Comparison of ENCODE assay signal across 1 cellular context in the genomic region with DNA sequence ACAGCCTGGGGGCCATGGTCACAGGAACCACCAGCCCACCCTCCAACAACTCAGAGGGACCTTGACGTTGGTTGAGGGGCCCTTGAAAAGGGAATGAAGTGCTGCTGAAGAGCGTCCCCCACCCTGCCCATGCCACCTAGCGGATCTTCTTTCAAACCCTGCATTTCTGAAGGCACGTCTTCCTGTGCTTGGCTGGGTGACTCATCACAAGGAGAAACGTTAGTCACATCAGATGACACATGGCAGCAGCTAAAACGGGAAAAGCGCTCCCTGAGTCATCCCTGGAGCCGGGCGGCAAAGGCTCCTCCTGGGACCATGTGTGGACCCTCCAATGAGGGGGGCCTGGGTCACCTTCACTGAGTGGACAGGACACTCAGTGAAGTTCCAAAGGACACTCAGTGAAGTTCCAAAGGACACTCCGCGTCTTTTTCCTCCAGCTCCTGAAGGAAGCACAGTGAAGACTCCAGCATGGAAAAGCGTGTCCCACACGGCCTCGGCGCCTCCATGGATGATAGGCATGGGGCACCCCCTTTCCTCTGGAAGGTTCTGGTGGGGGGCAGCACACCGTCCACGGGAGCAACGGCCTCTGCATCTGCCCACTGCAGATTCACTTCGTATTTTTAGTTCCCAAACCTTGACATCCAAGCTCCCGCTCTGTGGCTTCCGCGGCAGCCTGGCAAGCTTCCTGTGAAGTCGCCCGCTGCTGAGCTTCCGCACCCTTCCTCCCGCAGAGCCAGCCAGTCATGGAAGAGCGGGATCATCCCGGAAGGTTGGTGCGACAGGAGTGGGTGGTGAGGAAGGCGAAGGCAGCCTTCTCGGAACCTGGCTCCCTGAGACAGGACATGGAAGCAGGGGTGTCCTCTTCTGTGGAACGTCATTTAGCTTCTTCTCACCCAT.
TF ChIP-seq lines count a peak whose summit lies in the region.

No MANE protein-coding gene starts in this region.

TF ChIP-seq in H1, 55 proteins besides CTCF, POLR2A, EP300 and RAD21:
- no peak for TF ChIP-seq FOSL1 (IDR thresholded peaks at IDR 0.05; ENCODE audit: insufficient read depth, low read depth, low read length)
- TF ChIP-seq MAX (IDR thresholded peaks at IDR 0.05) = no peak
- TF ChIP-seq CREB1 (IDR thresholded peaks at IDR 0.05) = no peak
- TF ChIP-seq, protein P1, sequence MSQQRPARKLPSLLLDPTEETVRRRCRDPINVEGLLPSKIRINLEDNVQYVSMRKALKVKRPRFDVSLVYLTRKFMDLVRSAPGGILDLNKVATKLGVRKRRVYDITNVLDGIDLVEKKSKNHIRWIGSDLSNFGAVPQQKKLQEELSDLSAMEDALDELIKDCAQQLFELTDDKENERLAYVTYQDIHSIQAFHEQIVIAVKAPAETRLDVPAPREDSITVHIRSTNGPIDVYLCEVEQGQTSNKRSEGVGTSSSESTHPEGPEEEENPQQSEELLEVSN (IDR thresholded peaks at IDR 0.05) = no peak
- no peak for TF ChIP-seq POLR2AphosphoS5 (IDR thresholded peaks at IDR 0.05; ENCODE audit: low read depth, low read length)
- no peak for TF ChIP-seq NANOG (IDR thresholded peaks at IDR 0.05; ENCODE audit: insufficient read depth, low read depth, low read length, poor library complexity, severe bottlenecking)
- TF ChIP-seq MAFK (IDR thresholded peaks at IDR 0.05; ENCODE audit: low read depth, low read length) = no peak
- no peak for TF ChIP-seq RNF2 (IDR thresholded peaks at IDR 0.05; ENCODE audit: borderline replicate concordance, low read depth, low read length, missing control alignments, poor library complexity, severe bottlenecking)
- TF ChIP-seq CHD2 (IDR thresholded peaks at IDR 0.05; ENCODE audit: low read length) = no peak
- no peak for TF ChIP-seq BCL11A (IDR thresholded peaks at IDR 0.05; ENCODE audit: low read depth in 2 of 2, low read length in 2 of 2)
- TF ChIP-seq HDAC2 (IDR thresholded peaks at IDR 0.05; ENCODE audit: borderline replicate concordance in 1 of 2, low read depth in 2 of 2, low read length in 2 of 2) = no peak
- no peak for TF ChIP-seq CHD7 (IDR thresholded peaks at IDR 0.05; ENCODE audit: insufficient replicate concordance, low read length)
- TF ChIP-seq CHD1 (IDR thresholded peaks at IDR 0.05; ENCODE audit: low read depth, low read length) = no peak
- no peak for TF ChIP-seq TCF12 (IDR thresholded peaks at IDR 0.05; ENCODE audit: low read depth, low read length)
- TF ChIP-seq KDM4A (IDR thresholded peaks at IDR 0.05; ENCODE audit: low read depth, low read length, severe bottlenecking) = no peak
- TF ChIP-seq JUN (IDR thresholded peaks at IDR 0.05; ENCODE audit: low read depth, low read length) = no peak
- no peak for TF ChIP-seq GTF2F1 (IDR thresholded peaks at IDR 0.05; ENCODE audit: borderline replicate concordance, low read depth, low read length)
